Comparison of ENCODE assay signal across 21 cellular contexts in genomic region chr2:191225690-191226089, GRCh38.
"Had no signal": no experiment of that assay in that cellular context is flagged by ENCODE, and none has a peak within 500 bp of the region (broad histone marks: within the 10 kb centered on the region; RNA-seq: fewer than 3 reads in every experiment).

No MANE protein-coding gene starts in this region.

- H3K4me2 ChIP-seq: KMS-11 had no signal

- FAIRE-seq: K562, RCC 7860 had no signal

- H3K36me3 ChIP-seq: SJSA1 had no signal

- H3K36me3 Mint-ChIP-seq: IgD-negative memory B cell had no signal

- H3K9me3 ChIP-seq: SJSA1 had no signal

- H3K4me3 Mint-ChIP-seq: IgD-negative memory B cell had no signal

- ATAC-seq: K562 had no signal

- H3K27me3 ChIP-seq: SJSA1 had no signal

- DNase-seq: Kasumi-1, MM.1S, NCI-H1092 treated with DMSO at 0.1 percent for 48 hours, NCI-H1436, NCI-H187, NCI-H2029, NCI-H2081 treated with DMSO at 0.1 percent for 48 hours, NCI-H2171, NCI-H226, NCI-H510A, NCI-H524 treated with DMSO at 0.1 percent for 48 hours, NCI-H774, Right ventricle myocardium superior, RPMI8226, SIG-M5 had no signal

- H3K9ac ChIP-seq: KMS-11 had no signal

- H3K27ac Mint-ChIP-seq: IgD-negative memory B cell had no signal

- H3K27ac ChIP-seq: KMS-11, SJSA1, SK-N-MC had no signal

- H3K27me3 Mint-ChIP-seq: IgD-negative memory B cell had no signal

- H3K4me3 ChIP-seq: K562, SJSA1, SK-N-MC had no signal
